ENCODE assay signal across 9 cellular contexts in the genomic region with DNA sequence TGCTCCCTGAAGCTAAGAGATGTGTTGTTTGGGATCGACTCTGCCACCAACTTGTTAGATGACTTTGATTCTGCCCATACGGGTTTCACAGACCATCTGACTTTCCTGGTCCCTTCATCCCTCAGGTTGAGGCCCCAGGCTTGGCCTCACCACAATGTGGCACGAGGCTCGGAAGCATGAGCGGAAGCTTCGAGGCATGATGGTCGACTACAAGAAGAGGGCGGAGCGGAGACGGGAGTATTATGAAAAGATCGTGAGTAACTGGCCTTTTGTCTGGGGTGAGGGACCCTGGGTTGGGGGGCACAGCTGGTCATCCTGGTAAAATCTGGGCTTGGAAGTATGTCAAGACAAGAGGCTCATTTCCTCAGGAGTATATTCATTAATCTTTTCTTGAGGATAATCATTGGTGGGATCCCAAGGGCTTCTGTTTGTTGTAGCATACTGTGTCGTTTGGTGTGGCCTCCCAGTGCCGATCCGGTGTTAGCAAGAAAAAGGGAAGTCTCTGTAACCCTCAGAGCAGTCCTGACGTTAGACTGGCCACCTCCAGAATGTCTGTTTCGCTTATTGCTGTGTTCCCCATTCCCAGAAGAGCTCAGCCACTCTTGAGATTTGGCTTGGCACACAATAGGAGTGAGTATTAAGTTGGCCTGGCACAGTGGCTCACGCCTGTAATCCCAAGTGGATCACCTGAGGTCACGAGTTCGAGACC. TPM values are rescaled to one million over a fixed set of nuclear protein-coding genes. Genes with fewer than 3 reads are reported as not detected.
DNase-seq lines count a peak whose midpoint lies in the region; ATAC-seq, FAIRE-seq and TF ChIP-seq lines count a peak whose summit lies in the region.
"Had no signal": no experiment of that assay in that cellular context is flagged by ENCODE, and none has a peak within 500 bp of the region (broad histone marks: within the 10 kb centered on the region; RNA-seq: fewer than 3 reads in every experiment).

No MANE protein-coding gene starts in this region.

- intact Hi-C loops in activated CD8-positive, alpha-beta T cell treated with anti-CD3 and anti-CD28 coated beads for 36 hours (cut with micrococcal nuclease), result no loop called here
- intact Hi-C loops in kidney (cut with DNase I), result no loop called here

- peaks cover 87% of the 10 kb centered on the region for H3K36me3 Mint-ChIP-seq in activated T-cell treated with anti-CD3 and anti-CD28 coated beads, Interleukin-2, amount 50 U/mL, for 24 hours (ENCODE audit: low read depth)
- peaks cover 43% of the 10 kb centered on the region for H3K36me3 Mint-ChIP-seq in activated CD8-positive, alpha-beta T cell treated with anti-CD3 and anti-CD28 coated beads for 36 hours (ENCODE audit: low read depth)

- ATAC-seq in activated CD8-positive, alpha-beta T cell treated with anti-CD3 and anti-CD28 coated beads for 36 hours, result no peak
- ATAC-seq in thoracic aorta (ENCODE audit: insufficient number of reproducible peaks, low FRiP score, low read depth), result no peak

- CTCF ChIA-PET in activated CD8-positive, alpha-beta T cell treated with anti-CD3 and anti-CD28 coated beads for 36 hours (lab: Charles Lee), result interaction anchor here (1.1 to 3.1 kb wide), 4 partner anchors 19 to 86 kb away, joined by 3 to 27 read pairs (median 4); no protein-coding TSS in a partner anchor

- no peak overlapping the region for H3K27ac ChIP-seq in kidney (ENCODE audit: low read depth in 2 of 2, low read length in 2 of 2)
- H3K27ac ChIP-seq in thoracic aorta, result peak overlapping the region in 1 of 2 donors; percentile 92

- H3K4me3 ChIP-seq in kidney (ENCODE audit: low read length in 2 of 2) (peak overlapping the region; percentile 73 to 93), thoracic aorta (peak overlapping the region; percentile 91)

- no peaks in the 10 kb centered on the region for H3K9me3 ChIP-seq in kidney (ENCODE audit: control insufficient read depth in 1 of 2, low read length in 2 of 2)
- H3K9me3 ChIP-seq in thoracic aorta, result no peaks in the 10 kb centered on the region

- FAIRE-seq in kidney (lab: Jason Lieb, UNC), result no peak

- peaks cover 8 to 17% of the 10 kb centered on the region in 2 donors for H3K4me1 ChIP-seq in kidney (ENCODE audit: control insufficient read depth in 1 of 2, insufficient read depth in 1 of 2, low read depth in 1 of 2, low read length in 2 of 2)
- H3K4me1 ChIP-seq in thoracic aorta (ENCODE audit: control insufficient read depth in 1 of 2, low read depth in 2 of 2), result peaks cover 24 to 35% of the 10 kb centered on the region in 2 donors

- POLR2A ChIA-PET in activated CD8-positive, alpha-beta T cell treated with anti-CD3 and anti-CD28 coated beads for 36 hours (lab: Charles Lee), result interaction anchor here (1.0 to 1.8 kb wide), 9 partner anchors 9 to 148 kb away, joined by 3 to 6 read pairs (median 3); no protein-coding TSS in a partner anchor

- H3K4me3 Mint-ChIP-seq in activated T-cell treated with anti-CD3 and anti-CD28 coated beads, Interleukin-2, amount 50 U/mL, for 24 hours, result peak overlapping the region; percentile 98
- peak overlapping the region; percentile 92 for H3K4me3 Mint-ChIP-seq in activated CD8-positive, alpha-beta T cell treated with anti-CD3 and anti-CD28 coated beads for 36 hours

- no peaks in the 10 kb centered on the region for H3K9me3 Mint-ChIP-seq in activated T-cell treated with anti-CD3 and anti-CD28 coated beads, Interleukin-2, amount 50 U/mL, for 24 hours
- H3K9me3 Mint-ChIP-seq in activated CD8-positive, alpha-beta T cell treated with anti-CD3 and anti-CD28 coated beads for 36 hours, result no peaks in the 10 kb centered on the region

- no peaks in the 10 kb centered on the region for H3K27me3 Mint-ChIP-seq in activated T-cell treated with anti-CD3 and anti-CD28 coated beads, Interleukin-2, amount 50 U/mL, for 24 hours
- no peaks in the 10 kb centered on the region for H3K27me3 Mint-ChIP-seq in activated CD8-positive, alpha-beta T cell treated with anti-CD3 and anti-CD28 coated beads for 36 hours

- DNase-seq in activated T-cell treated with anti-CD3 and anti-CD28 coated beads, Interleukin-2, amount 50 U/mL, for 24 hours, result no peak
- no peak for DNase-seq in activated T-cell treated with anti-CD3 and anti-CD28 coated beads for 4 hours
- DNase-seq in activated CD8-positive, alpha-beta T cell treated with anti-CD3 and anti-CD28 coated beads for 36 hours, result no peak
- no peak for DNase-seq in kidney
- no peak for DNase-seq in thoracic aorta (ENCODE audit: low spot score)
- no peak for DNase-seq in NCI-H1105 (lab: John Stamatoyannopoulos, UW)
- no peak for DNase-seq in DMS 273 treated with DMSO at 0.1 percent for 48 hours (lab: John Stamatoyannopoulos, UW)
- DNase-seq in NCI-H748 treated with DMSO at 0.1 percent for 48 hours (lab: John Stamatoyannopoulos, UW), result no peak
- DNase-seq: cerebellar nuclear complex had no signal

- H3K9ac ChIP-seq in kidney (ENCODE audit: low read length in 2 of 2), result peak overlapping the region; percentile 77 to 94

- no peak for TF ChIP-seq CTCF in activated CD8-positive, alpha-beta T cell treated with anti-CD3 and anti-CD28 coated beads for 36 hours (IDR thresholded peaks at IDR 0.05)
- TF ChIP-seq CTCF in kidney (IDR thresholded peaks at IDR 0.05; ENCODE audit: borderline replicate concordance, extremely low read depth, insufficient read depth) (no peak), thoracic aorta (IDR thresholded peaks at IDR 0.05) (no peak)

- H3K27me3 ChIP-seq in thoracic aorta (replicated peaks; ENCODE audit: insufficient read depth), result no peaks in the 10 kb centered on the region

- H3K36me3 ChIP-seq in kidney (ENCODE audit: control insufficient read depth in 1 of 2, insufficient read depth in 2 of 2, low read length in 2 of 2) (peaks cover 23 to 28% of the 10 kb centered on the region in 2 donors), thoracic aorta (peaks cover 38% of the 10 kb centered on the region)

- H3K4me1 Mint-ChIP-seq in activated T-cell treated with anti-CD3 and anti-CD28 coated beads, Interleukin-2, amount 50 U/mL, for 24 hours (ENCODE audit: low read depth), result peaks cover 39% of the 10 kb centered on the region
- peaks cover 31% of the 10 kb centered on the region for H3K4me1 Mint-ChIP-seq in activated CD8-positive, alpha-beta T cell treated with anti-CD3 and anti-CD28 coated beads for 36 hours (ENCODE audit: low read depth)

- peak overlapping the region; percentile 99 for H3K27ac Mint-ChIP-seq in activated T-cell treated with anti-CD3 and anti-CD28 coated beads, Interleukin-2, amount 50 U/mL, for 24 hours
- peak overlapping the region; percentile 30 for H3K27ac Mint-ChIP-seq in activated CD8-positive, alpha-beta T cell treated with anti-CD3 and anti-CD28 coated beads for 36 hours

RNA-seq across cellular contexts. Expression of a gene that starts 1.4 kb away (rescaled TPM):
- 10 to 100 TPM; 72.7 to 80.5 TPM for total RNA-seq in activated CD8-positive, alpha-beta T cell treated with anti-CD3 and anti-CD28 coated beads for 36 hours
- total RNA-seq in kidney (83.6 TPM), thoracic aorta (100 to 1,000 TPM; 119 to 300 TPM)
- polyA plus RNA-seq in kidney (ENCODE audit: insufficient read depth, low read depth, low replicate concordance), result 38.0 TPM

RNA-seq across cellular contexts. Expression of a gene that starts 36.1 kb away (rescaled TPM):
- total RNA-seq in activated CD8-positive, alpha-beta T cell treated with anti-CD3 and anti-CD28 coated beads for 36 hours, result 1 to 10 TPM; 5.0 to 6.3 TPM
- 2.1 TPM for total RNA-seq in kidney
- polyA plus RNA-seq in kidney (ENCODE audit: insufficient read depth, low read depth, low replicate concordance), result 1.2 TPM
- 1 to 10 TPM; 1.5 to 1.8 TPM for total RNA-seq in thoracic aorta

RNA-seq across cellular contexts. Expression of a gene that starts 38.8 kb away (rescaled TPM):
- total RNA-seq in activated CD8-positive, alpha-beta T cell treated with anti-CD3 and anti-CD28 coated beads for 36 hours, result 10 to 100 TPM; 44.1 to 46.8 TPM
- 17.2 TPM for total RNA-seq in kidney
- polyA plus RNA-seq in kidney (ENCODE audit: insufficient read depth, low read depth, low replicate concordance), result 32.2 TPM
- total RNA-seq in thoracic aorta, result 10 to 100 TPM; 11.2 to 16.0 TPM

RNA-seq across cellular contexts. Expression of a gene that starts 38.9 kb away (rescaled TPM):
- total RNA-seq in activated CD8-positive, alpha-beta T cell treated with anti-CD3 and anti-CD28 coated beads for 36 hours, result 10 to 100 TPM; 37.6 to 37.9 TPM
- total RNA-seq in kidney (30.6 TPM), thoracic aorta (10 to 100 TPM; 20.6 to 38.6 TPM)
- 10.3 TPM for polyA plus RNA-seq in kidney (ENCODE audit: insufficient read depth, low read depth, low replicate concordance)

RNA-seq across cellular contexts. Expression of a gene that starts 52.8 kb away (rescaled TPM):
- total RNA-seq in activated CD8-positive, alpha-beta T cell treated with anti-CD3 and anti-CD28 coated beads for 36 hours, result 10 to 100 TPM; 20.9 to 21.2 TPM
- total RNA-seq in kidney, result 33.0 TPM
- polyA plus RNA-seq in kidney (ENCODE audit: insufficient read depth, low read depth, low replicate concordance), result 21.6 TPM
- total RNA-seq in thoracic aorta, result 10 to 100 TPM; 19.6 to 22.6 TPM
